28 cellular contexts compared by ENCODE assay signal in the genomic region with DNA sequence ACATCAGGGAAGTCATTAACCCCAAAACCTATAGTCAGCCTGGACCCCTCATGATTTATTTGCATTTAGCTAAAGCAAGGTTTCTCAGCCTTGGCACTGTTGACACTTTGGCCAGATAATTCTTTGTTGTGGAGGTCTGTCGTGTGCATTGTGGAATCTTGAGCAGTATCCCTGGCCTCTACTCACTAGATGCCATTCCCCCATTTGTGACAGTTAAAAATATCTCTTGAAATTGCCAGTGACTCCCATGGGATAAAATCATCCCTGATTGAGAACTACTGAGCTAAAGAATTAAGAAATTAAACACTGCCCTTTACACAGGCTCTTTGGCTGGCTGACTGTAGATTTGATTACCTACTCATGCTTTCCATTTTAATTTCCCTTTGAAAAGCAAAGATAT.
"Had no signal": no experiment of that assay in that cellular context is flagged by ENCODE, and none has a peak within 500 bp of the region (broad histone marks: within the 10 kb centered on the region; RNA-seq: fewer than 3 reads in every experiment).

No MANE protein-coding gene starts in this region.

- H2AFZ ChIP-seq: hepatocyte, neural progenitor cell had no signal

- H3K4me2 ChIP-seq: hepatocyte, neural progenitor cell had no signal

- H3K9ac ChIP-seq: neural progenitor cell had no signal

- H3K9me3 ChIP-seq: gastroesophageal sphincter, stomach, thyroid gland, upper lobe of left lung had no signal

- ATAC-seq: activated CD8-positive, alpha-beta T cell treated with anti-CD3 and anti-CD28 coated beads for 36 hours; gastroesophageal sphincter; left cardiac atrium; left ventricle myocardium superior; naive thymus-derived CD8-positive, alpha-beta T cell; sciatic nerve; stimulated activated memory B cell treated with anti-CD40 and anti-IgM and Interleukin-4, amounts not matched to agents 10 μg/mL and 1 μg/mL and 100 μg/mL, for 72 hours; T-helper 17 cell had no signal

- H3K4me1 ChIP-seq: gastroesophageal sphincter, neural progenitor cell, stomach, thyroid gland, upper lobe of left lung had no signal

- H3K27me3 ChIP-seq: cardiac muscle cell, dorsolateral prefrontal cortex, gastroesophageal sphincter, hepatocyte, neural progenitor cell, stomach, thyroid gland, upper lobe of left lung had no signal

- H3K36me3 ChIP-seq: cardiac muscle cell, gastroesophageal sphincter, neural progenitor cell, stomach, thyroid gland, upper lobe of left lung had no signal

- H3K4me3 ChIP-seq: cardiac muscle cell, coronary artery, dorsolateral prefrontal cortex, gastroesophageal sphincter, hepatocyte, neural progenitor cell, stomach, thyroid gland, upper lobe of left lung had no signal

- DNase-seq: activated B cell treated with CpG ODN at 0.5 μM for 24 hours; activated CD4-positive, alpha-beta T cell treated with anti-CD3 and anti-CD28 coated beads, Interleukin-2, amount 50 U/mL, for 1 hour; activated CD8-positive, alpha-beta T cell treated with anti-CD3 and anti-CD28 coated beads for 36 hours; activated naive CD4-positive, alpha-beta T cell treated with Interleukin-2 at 50 U/mL for 16 hours; activated T-cell treated with anti-CD3 and anti-CD28 coated beads, Interleukin-2, amount 50 U/mL, for 48 hours; anterior cingulate cortex; dorsolateral prefrontal cortex; effector memory CD4-positive, alpha-beta T cell; erythroblast; left cardiac atrium; left ventricle myocardium superior; naive thymus-derived CD8-positive, alpha-beta T cell; occipital lobe; small intestine; stimulated activated CD4-positive, alpha-beta T cell treated with anti-CD3 and anti-CD28 coated beads, Interleukin-1b, Interleukin-23, amount 100 ng/mL, for 48 hours; stimulated activated CD8-positive, alpha-beta memory T cell treated with anti-CD3 and anti-CD28 coated beads, Interleukin-4, amount 100 ng/mL, for 48 hours; stomach; T-helper 17 cell; thyroid gland; upper lobe of left lung had no signal

- FAIRE-seq: keratinocyte, small intestine had no signal

- H3K27ac ChIP-seq: cardiac muscle cell, coronary artery, dorsolateral prefrontal cortex, gastroesophageal sphincter, hepatocyte, neural progenitor cell, stomach, thyroid gland, upper lobe of left lung had no signal

- H3K79me2 ChIP-seq: hepatocyte had no signal
